ENCODE assay signal across 25 cellular contexts in genomic region chr16:9495824-9496223, GRCh38.
"Had no signal": no experiment of that assay in that cellular context is flagged by ENCODE, and none has a peak within 500 bp of the region (broad histone marks: within the 10 kb centered on the region; RNA-seq: fewer than 3 reads in every experiment).

No MANE protein-coding gene starts in this region.

- H3K27ac ChIP-seq: neutrophil, pancreas, psoas muscle, right lobe of liver, sigmoid colon, stomach, thoracic aorta, thyroid gland, tibial nerve, upper lobe of left lung, vagina had no signal

- H3K4me3 ChIP-seq: pancreas, psoas muscle, right lobe of liver, sigmoid colon, stomach, thoracic aorta, thyroid gland, tibial nerve, upper lobe of left lung, vagina had no signal

- DNase-seq: nephron progenitor cell; nucleus accumbens; pancreas; posterior cingulate gyrus; psoas muscle; right cardiac atrium; right lobe of liver; sigmoid colon; small intestine; stimulated activated CD4-positive, alpha-beta T cell treated with anti-CD3 and anti-CD28 coated beads, Interleukin-15, amount 100 ng/mL, for 24 hours; stimulated activated CD4-positive, alpha-beta T cell treated with anti-CD3 and anti-CD28 coated beads, Interleukin-2, amount 100 ng/mL, for 24 hours; stimulated activated CD4-positive, alpha-beta T cell treated with anti-CD3 and anti-CD28 coated beads, Interleukin-2, amount 100 ng/mL, for 48 hours; stimulated activated CD4-positive, alpha-beta T cell treated with anti-CD3 and anti-CD28 coated beads, Interleukin-4, amount 100 ng/mL, for 24 hours; stimulated activated naive B cell treated with anti-CD40 and anti-IgM and Interleukin-4, amounts not matched to agents 10 μg/mL and 1 μg/mL and 100 μg/mL, for 72 hours; stimulated activated naive CD4-positive, alpha-beta T cell treated with Interleukin-2 at 50 U/mL for 16 hours; stomach; thyroid gland; trophoblast cell; upper lobe of left lung had no signal

- ATAC-seq: natural killer cell treated with Interleukin-12 subunit alpha and Interleukin-12 subunit beta and Interleukin-15 and Interleukin-18, amount 100 ng/mL, for 72 hours; pancreas; psoas muscle; right cardiac atrium; right lobe of liver; stimulated activated effector memory CD8-positive, alpha-beta T cell treated with anti-CD3 and anti-CD28 coated beads, Interleukin-12 subunit alpha, Interleukin-12 subunit beta, amount 100 ng/mL, for 72 hours; stimulated activated naive B cell treated with anti-CD40 and anti-IgM and Interleukin-4, amounts not matched to agents 10 μg/mL and 1 μg/mL and 100 μg/mL, for 72 hours had no signal

- H3K9me3 ChIP-seq: neutrophil, pancreas, right lobe of liver, sigmoid colon, thoracic aorta, thyroid gland, upper lobe of left lung, vagina had no signal

- H3K27me3 ChIP-seq: neutrophil, pancreas, right lobe of liver, sigmoid colon, stomach, thyroid gland, tibial nerve, upper lobe of left lung, vagina had no signal

- H3K4me1 ChIP-seq: pancreas, psoas muscle, right lobe of liver, sigmoid colon, stomach, tibial nerve, upper lobe of left lung, vagina had no signal

- H3K36me3 ChIP-seq: neutrophil, pancreas, right lobe of liver, sigmoid colon, stomach, thoracic aorta, thyroid gland, tibial nerve, upper lobe of left lung, vagina had no signal
